ENCODE assay signal across 11 cellular contexts in genomic region chr12:109458771-109459208, GRCh38. TPM values are rescaled to one million over a fixed set of nuclear protein-coding genes. Genes with fewer than 3 reads are reported as not detected.
DNase-seq lines count a peak whose midpoint lies in the region; ATAC-seq and TF ChIP-seq lines count a peak whose summit lies in the region.
"Had no signal": no experiment of that assay in that cellular context is flagged by ENCODE, and none has a peak within 500 bp of the region (broad histone marks: within the 10 kb centered on the region; RNA-seq: fewer than 3 reads in every experiment).

No MANE protein-coding gene starts in this region.

- no peak overlapping the region for H3K4me3 ChIP-seq in brain microvascular endothelial cell (ENCODE audit: low read depth, low read length)
- no peak overlapping the region for H3K4me3 ChIP-seq in testis

- H3K36me3 Mint-ChIP-seq in activated CD4-positive, alpha-beta T cell treated with anti-CD3 and anti-CD28 coated beads, Interleukin-2, amount 10 ng/mL, durations not matched to agents 24 days and 14 days (ENCODE audit: low read depth): peaks cover 39% of the 10 kb centered on the region

- H3K4me3 Mint-ChIP-seq in activated CD4-positive, alpha-beta T cell treated with anti-CD3 and anti-CD28 coated beads, Interleukin-2, amount 10 ng/mL, durations not matched to agents 24 days and 14 days: no peak overlapping the region
- H3K4me3 Mint-ChIP-seq: B cell; stimulated activated naive CD8-positive, alpha-beta T cell treated with anti-CD3 and anti-CD28 coated beads, Interleukin-15, amount 100 ng/mL, for 72 hours had no signal

- WGBS in testis, 2 donors: 46 to 56% methylated on average over 6 of the region's 6 CpGs

- H3K9me3 Mint-ChIP-seq in activated CD4-positive, alpha-beta T cell treated with anti-CD3 and anti-CD28 coated beads, Interleukin-2, amount 10 ng/mL, durations not matched to agents 24 days and 14 days: no peaks in the 10 kb centered on the region
- H3K9me3 Mint-ChIP-seq: stimulated activated naive CD8-positive, alpha-beta T cell treated with anti-CD3 and anti-CD28 coated beads, Interleukin-15, amount 100 ng/mL, for 72 hours had no signal

- ATAC-seq in HG03175 (IDR thresholded peaks at IDR 0.05; ENCODE audit: unreplicated experiment): no peak
- ATAC-seq: stimulated activated naive CD8-positive, alpha-beta T cell treated with anti-CD3 and anti-CD28 coated beads, Interleukin-15, amount 100 ng/mL, for 72 hours had no signal

- DNase-seq in activated CD4-positive, alpha-beta T cell treated with anti-CD3 and anti-CD28 coated beads, Interleukin-2, amount 10 ng/mL, durations not matched to agents 24 days and 14 days: no peak
- no peak for DNase-seq in activated CD4-positive, alpha-beta T cell treated with anti-CD3 and anti-CD28 coated beads, Interleukin-2, amount 50 U/mL, for 48 hours
- DNase-seq in brain microvascular endothelial cell (peak; percentile 40), kidney glomerular epithelial cell (lab: John Stamatoyannopoulos, UW) (peak; percentile 56), testis (no peak), SIG-M5 (lab: John Stamatoyannopoulos, UW) (no peak), GM19238 (ENCODE audit: insufficient read length, low spot score) (no peak)
- DNase-seq: activated effector memory CD4-positive, alpha-beta T cell treated with anti-CD3 and anti-CD28 coated beads, Interleukin-2, amount 50 U/mL, for 16 hours; stimulated activated naive CD8-positive, alpha-beta T cell treated with anti-CD3 and anti-CD28 coated beads, Interleukin-15, amount 100 ng/mL, for 72 hours had no signal

- peaks cover 36% of the 10 kb centered on the region for H3K4me1 Mint-ChIP-seq in activated CD4-positive, alpha-beta T cell treated with anti-CD3 and anti-CD28 coated beads, Interleukin-2, amount 10 ng/mL, durations not matched to agents 24 days and 14 days

- H3K27me3 ChIP-seq in brain microvascular endothelial cell (replicated peaks): no peaks in the 10 kb centered on the region
- no peaks in the 10 kb centered on the region for H3K27me3 ChIP-seq in testis

- TF ChIP-seq CTCF in brain microvascular endothelial cell (IDR thresholded peaks at IDR 0.05; ENCODE audit: low read depth, low read length, missing control alignments) (no peak), testis (IDR thresholded peaks at IDR 0.05) (no peak)

- H3K27ac Mint-ChIP-seq in activated CD4-positive, alpha-beta T cell treated with anti-CD3 and anti-CD28 coated beads, Interleukin-2, amount 10 ng/mL, durations not matched to agents 24 days and 14 days: peak overlapping the region; percentile 62
- H3K27ac Mint-ChIP-seq: B cell; stimulated activated naive CD8-positive, alpha-beta T cell treated with anti-CD3 and anti-CD28 coated beads, Interleukin-15, amount 100 ng/mL, for 72 hours had no signal

- intact Hi-C loops in activated CD4-positive, alpha-beta T cell treated with anti-CD3 and anti-CD28 coated beads, Interleukin-2, amount 10 ng/mL, durations not matched to agents 24 days and 14 days (cut with micrococcal nuclease): no loop called here
- intact Hi-C loops in testis (cut with DNase I; ENCODE audit: low total_unique reads): no loop called here

- in situ Hi-C loops in brain microvascular endothelial cell (cut with HindIII; ENCODE audit: low pct_ligation_motif_present, low sequenced_read_pairs): no loop called here

- H3K36me3 ChIP-seq in brain microvascular endothelial cell (replicated peaks) (peaks cover 53% of the 10 kb centered on the region), testis (ENCODE audit: low read depth, missing control alignments) (no peaks in the 10 kb centered on the region)

- no peak for TF ChIP-seq POLR2A in testis (IDR thresholded peaks at IDR 0.05)

- H3K4me1 ChIP-seq in testis: peaks cover 45% of the 10 kb centered on the region

- no peaks in the 10 kb centered on the region for H3K27me3 Mint-ChIP-seq in activated CD4-positive, alpha-beta T cell treated with anti-CD3 and anti-CD28 coated beads, Interleukin-2, amount 10 ng/mL, durations not matched to agents 24 days and 14 days
- H3K27me3 Mint-ChIP-seq: B cell; stimulated activated naive CD8-positive, alpha-beta T cell treated with anti-CD3 and anti-CD28 coated beads, Interleukin-15, amount 100 ng/mL, for 72 hours had no signal

- H3K27ac ChIP-seq in brain microvascular endothelial cell (peak overlapping the region; percentile 94), testis (peak overlapping the region; percentile 27 to 61)

- no peaks in the 10 kb centered on the region for H3K9me3 ChIP-seq in testis

RNA-seq across cellular contexts. Expression of gene KCTD10, which starts 18.3 kb away (rescaled TPM):
- total RNA-seq in activated CD4-positive, alpha-beta T cell treated with anti-CD3 and anti-CD28 coated beads, Interleukin-2, amount 10 ng/mL, durations not matched to agents 24 days and 14 days: 47.5 and 48.5 TPM in 2 replicates
- 10 to 100 TPM; 43.0 to 58.7 TPM for total RNA-seq in testis
- polyA plus RNA-seq in testis (ENCODE audit: insufficient read depth, low read depth, low replicate concordance): 43.6 TPM

RNA-seq across cellular contexts. Expression of gene UBE3B, which starts 18.6 kb away (rescaled TPM):
- 28.9 and 32.2 TPM in 2 replicates for total RNA-seq in activated CD4-positive, alpha-beta T cell treated with anti-CD3 and anti-CD28 coated beads, Interleukin-2, amount 10 ng/mL, durations not matched to agents 24 days and 14 days
- 10 to 100 TPM; 65.6 to 66.8 TPM for total RNA-seq in testis
- 38.1 TPM for polyA plus RNA-seq in testis (ENCODE audit: insufficient read depth, low read depth, low replicate concordance)

Comparison
In these comparisons a context has a peak if more than half of its experiments do, and no peak if none do; other contexts are left out.
1. DNase-seq: peak in brain microvascular endothelial cell (single experiment) and kidney glomerular epithelial cell (single experiment); none in activated CD4-positive, alpha-beta T cell treated with anti-CD3 and anti-CD28 coated beads, Interleukin-2, amount 10 ng/mL, durations not matched to agents 24 days and 14 days (single experiment), activated CD4-positive, alpha-beta T cell treated with anti-CD3 and anti-CD28 coated beads, Interleukin-2, amount 50 U/mL, for 48 hours (0 of 2), testis (single experiment), SIG-M5 (single experiment) and GM19238 (single experiment).